ENCODE assay signal across 31 cellular contexts in genomic region chr1:166948856-166949350, GRCh38. TPM values are rescaled to one million over a fixed set of nuclear protein-coding genes. Genes with fewer than 3 reads are reported as not detected.
"Had no signal": no experiment of that assay in that cellular context is flagged by ENCODE, and none has a peak within 500 bp of the region (broad histone marks: within the 10 kb centered on the region; RNA-seq: fewer than 3 reads in every experiment).

No MANE protein-coding gene starts in this region.

- H3K9me3 ChIP-seq: ascending aorta, body of pancreas, Peyer's patch, SJCRH30, SK-N-SH had no signal

- H3K27me3 ChIP-seq: ascending aorta, Peyer's patch, SJCRH30 had no signal

- H3K36me3 ChIP-seq: ascending aorta, Peyer's patch, SJCRH30 had no signal

- H3K4me3 ChIP-seq: ascending aorta, body of pancreas, Peyer's patch, SJCRH30 had no signal

- H3K9ac ChIP-seq: SK-N-SH had no signal

- H3K4me2 ChIP-seq: SK-N-SH had no signal

- ATAC-seq: activated naive CD4-positive, alpha-beta T cell treated with anti-CD3 and anti-CD28 coated beads, Interleukin-2, amount 50 U/mL, for 72 hours; activated naive CD8-positive, alpha-beta T cell treated with anti-CD3 and anti-CD28 coated beads, Interleukin-2, amount 50 U/mL, for 24 hours; activated T-cell treated with anti-CD3 and anti-CD28 coated beads, Interleukin-2, amount 50 U/mL, for 4 hours; body of pancreas had no signal

- DNase-seq: activated CD4-positive, alpha-beta memory T cell treated with anti-CD3 and anti-CD28 coated beads for 36 hours; activated CD4-positive, alpha-beta T cell treated with anti-CD3 and anti-CD28 coated beads, Interleukin-2, amount 10 ng/mL, durations not matched to agents 7 days and 5 days; activated CD4-positive, CD25-positive, alpha-beta regulatory T cell; activated CD8-positive, alpha-beta memory T cell treated with anti-CD3 and anti-CD28 coated beads for 24 hours; activated effector memory CD4-positive, alpha-beta T cell treated with anti-CD3 and anti-CD28 coated beads, Interleukin-2, amount 50 U/mL, for 16 hours; activated naive CD4-positive, alpha-beta T cell treated with Interleukin-2 at 50 U/mL for 16 hours; activated naive CD8-positive, alpha-beta T cell treated with anti-CD3 and anti-CD28 coated beads, Interleukin-2, amount 50 U/mL, for 24 hours; activated T-cell treated with anti-CD3 and anti-CD28 coated beads, Interleukin-2, amount 50 U/mL, for 4 hours; amniotic stem cell; body of pancreas; IMR-90; Kasumi-1; KBM-7; NCI-H1092 treated with DMSO at 0.1 percent for 48 hours; NCI-H1417 treated with DMSO at 0.1 percent for 48 hours; NCI-H1694; NCI-H2029; NCI-H345; NCI-H510A; NCI-H69; NK-92 treated with Interleukin-12 subunit alpha and Interleukin-12 subunit beta, amount 100 ng/mL, for 24 hours; Peyer's patch; Right ventricle myocardium superior; SJCRH30; SK-N-SH; T-helper 1 cell had no signal

- H3K9me2 ChIP-seq: SK-N-SH had no signal

- H3K27ac ChIP-seq: ascending aorta, body of pancreas, Peyer's patch, RWPE1, SJCRH30, VCaP had no signal

RNA-seq across cellular contexts. Expression of gene ILDR2, which starts 26.4 kb away (rescaled TPM):
- total RNA-seq: ascending aorta had no signal
- polyA plus RNA-seq: IMR-90 had no signal

RNA-seq across cellular contexts. Expression of gene MAEL, which starts 40.2 kb away (rescaled TPM):
- total RNA-seq: activated naive CD4-positive, alpha-beta T cell treated with anti-CD3 and anti-CD28 coated beads, Interleukin-2, amount 50 U/mL, for 72 hours; ascending aorta; body of pancreas; IMR-90; Peyer's patch; SJCRH30; T-helper 2 cell treated with Interferon-gamma antibody and Interleukin-4, amounts not matched to agents 100 ng/mL and 5 ng/mL, for 36 hours had no signal
- polyA plus RNA-seq: IMR-90, SK-N-SH had no signal
